19 cellular contexts compared by ENCODE assay signal in the genomic region with DNA sequence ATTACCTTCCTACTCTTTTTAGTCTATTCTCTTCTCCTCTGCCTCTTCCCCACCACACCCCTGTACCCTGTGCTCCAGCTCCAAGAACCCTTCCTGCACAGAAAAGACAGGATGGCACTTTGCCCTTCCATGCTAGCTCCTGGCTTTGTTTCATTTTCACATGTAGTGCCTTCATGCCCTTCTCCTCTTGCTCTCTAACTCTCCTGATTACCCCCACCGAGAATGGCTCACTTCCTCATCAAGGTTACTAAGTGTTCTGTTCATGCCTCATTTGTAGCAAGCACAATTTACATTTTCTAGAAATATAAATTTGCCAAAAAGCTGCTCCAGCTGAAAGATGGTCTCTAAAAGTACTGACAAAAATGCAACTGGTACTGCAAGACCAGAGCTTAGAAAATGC.
DNase-seq lines count a peak whose midpoint lies in the region; ATAC-seq, FAIRE-seq and TF ChIP-seq lines count a peak whose summit lies in the region.
"Had no signal": no experiment of that assay in that cellular context is flagged by ENCODE, and none has a peak within 500 bp of the region (broad histone marks: within the 10 kb centered on the region; RNA-seq: fewer than 3 reads in every experiment).

No MANE protein-coding gene starts in this region.

- BruUV-seq in GM12878 (replicated peaks; lab: Mats Ljungman, UMichigan) = no TSS peak

- no peak for TF ChIP-seq EP300 in GM12878 (IDR thresholded peaks at IDR 0.05; ENCODE audit: borderline replicate concordance in 1 of 2, control insufficient read depth in 1 of 2, low read depth in 2 of 2, low read length in 2 of 2)

- H3K36me3 ChIP-seq in GM12878 (ENCODE audit: control insufficient read depth in 2 of 2, insufficient read depth in 2 of 2, low read length in 1 of 2) = no peaks in the 10 kb centered on the region
- H3K36me3 ChIP-seq: heart right ventricle had no signal

- H2AFZ ChIP-seq in GM12878 (ENCODE audit: control insufficient read depth, low read depth, low read length) = no peak overlapping the region

- no peak for TF ChIP-seq RAD21 in GM12878 (IDR thresholded peaks at IDR 0.05; ENCODE audit: insufficient read depth, low read depth, low read length)

- no peak for TF ChIP-seq CTCF in GM12878 (IDR thresholded peaks at IDR 0.05 in 2 of 3, conservative IDR thresholded peaks at IDR 0.05 in 1 of 3; ENCODE audit: control insufficient read depth in 2 of 3, extremely low read depth in 1 of 3, insufficient read depth in 1 of 3, low read depth in 3 of 3, low read length in 3 of 3)

- WGBS in GM12878 (ENCODE audit: insufficient coverage, insufficient replicate concordance, low lambda C conversion rate, missing lambda C conversion rate) = 0% methylated on average over 1 of the region's 1 CpG

- H3K9me3 Mint-ChIP-seq in activated CD4-positive, alpha-beta T cell treated with anti-CD3 and anti-CD28 coated beads for 36 hours (ENCODE audit: low read depth) = no peaks in the 10 kb centered on the region

- H3K36me3 Mint-ChIP-seq in activated CD4-positive, alpha-beta T cell treated with anti-CD3 and anti-CD28 coated beads for 36 hours (ENCODE audit: low read depth) = no peaks in the 10 kb centered on the region

- DNase-seq in GM12878 (ENCODE audit: low read depth, low spot score) (peak; percentile 27), glomerular visceral epithelial cell (ENCODE audit: extremely low spot score) (no peak)
- DNase-seq in activated CD4-positive, alpha-beta T cell treated with anti-CD3 and anti-CD28 coated beads for 1 hour = no peak
- no peak for DNase-seq in activated CD4-positive, alpha-beta T cell treated with anti-CD3 and anti-CD28 coated beads for 36 hours
- DNase-seq in NK-92 treated with Interleukin-12 subunit alpha and Interleukin-12 subunit beta, amount 100 ng/mL, for 24 hours (lab: John Stamatoyannopoulos, UW) = no peak
- DNase-seq: activated T-cell treated with anti-CD3 and anti-CD28 coated beads for 4 hours; DMS79 treated with DMSO at 0.1 percent for 48 hours; heart right ventricle; KG1; left cardiac atrium; naive thymus-derived CD4-positive, alpha-beta T cell; NCI-H2081 treated with DMSO at 0.1 percent for 48 hours; right cardiac atrium; stimulated activated CD4-positive, alpha-beta T cell treated with anti-CD3 and anti-CD28 coated beads, Interleukin-4, amount 100 ng/mL, for 4 hours; stimulated activated naive CD4-positive, alpha-beta T cell treated with Interleukin-2 at 50 U/mL for 16 hours had no signal

- POLR2A ChIA-PET in GM12878 (lab: Charles Lee) = no interaction called here
- POLR2A ChIA-PET in activated CD4-positive, alpha-beta T cell treated with anti-CD3 and anti-CD28 coated beads for 36 hours (lab: Charles Lee) = no interaction called here

- H4K20me1 ChIP-seq in GM12878 (ENCODE audit: control insufficient read depth, insufficient read depth) = no peaks in the 10 kb centered on the region

- no peak overlapping the region for H3K4me2 ChIP-seq in GM12878 (ENCODE audit: control insufficient read depth, insufficient read depth)

- in situ Hi-C loops in GM12878 (cut with MboI) = no loop called here

- RAD21 ChIA-PET in GM12878 (lab: Charles Lee; ENCODE audit: unreplicated experiment) = no interaction called here

- no peak overlapping the region for H3K4me3 Mint-ChIP-seq in activated CD4-positive, alpha-beta T cell treated with anti-CD3 and anti-CD28 coated beads for 36 hours
- H3K4me3 Mint-ChIP-seq: naive thymus-derived CD4-positive, alpha-beta T cell had no signal

- no peak overlapping the region for H3K27ac ChIP-seq in GM12878 (ENCODE audit: control insufficient read depth, insufficient read depth)
- H3K27ac ChIP-seq: heart right ventricle had no signal

- no peak overlapping the region for H3K4me3 ChIP-seq in GM12878
- H3K4me3 ChIP-seq: heart right ventricle had no signal

- no peaks in the 10 kb centered on the region for H3K27me3 Mint-ChIP-seq in activated CD4-positive, alpha-beta T cell treated with anti-CD3 and anti-CD28 coated beads for 36 hours
- H3K27me3 Mint-ChIP-seq: naive thymus-derived CD4-positive, alpha-beta T cell had no signal

- TF ChIP-seq POLR2A in GM18505 (IDR thresholded peaks at IDR 0.05; ENCODE audit: borderline replicate concordance, extremely low read depth, insufficient read depth, insufficient read length) (no peak), GM12878 (IDR thresholded peaks at IDR 0.05; ENCODE audit: low read depth, low read length) (no peak)

- H3K4me1 Mint-ChIP-seq in activated CD4-positive, alpha-beta T cell treated with anti-CD3 and anti-CD28 coated beads for 36 hours = no peaks in the 10 kb centered on the region

- ATAC-seq in GM18505 (IDR thresholded peaks at IDR 0.05; ENCODE audit: unreplicated experiment) (peak; percentile 73), GM21390 (IDR thresholded peaks at IDR 0.05; ENCODE audit: unreplicated experiment) (peak; percentile 96), HG03159 (IDR thresholded peaks at IDR 0.05; ENCODE audit: unreplicated experiment) (peak; percentile 96), GM12878 (peak; percentile 89)
- ATAC-seq in activated CD4-positive, alpha-beta T cell treated with anti-CD3 and anti-CD28 coated beads for 36 hours = no peak
- ATAC-seq: activated CD4-positive, CD25-positive, alpha-beta regulatory T cell treated with anti-CD3 and anti-CD28 coated beads, Interleukin-2, amount 50 U/mL, for 24 hours; heart right ventricle; left cardiac atrium; naive thymus-derived CD4-positive, alpha-beta T cell; right cardiac atrium had no signal

- H3K79me2 ChIP-seq in GM12878 (ENCODE audit: control insufficient read depth, insufficient read depth, low read length) = no peaks in the 10 kb centered on the region

- no peak for FAIRE-seq in GM12878 (lab: Jason Lieb, UNC)

- CTCF ChIA-PET in GM12878 (lab: Yijun Ruan, JAX) = no interaction called here
- CTCF ChIA-PET in activated CD4-positive, alpha-beta T cell treated with anti-CD3 and anti-CD28 coated beads for 36 hours (lab: Charles Lee) = no interaction called here

- SMC1A ChIA-PET in GM12878 (lab: Charles Lee; ENCODE audit: uncharacterized antibody, unreplicated experiment) = no interaction called here

- no peaks in the 10 kb centered on the region for H3K9me3 ChIP-seq in GM12878 (replicated peaks; ENCODE audit: control insufficient read depth, insufficient read depth, low read length)

- H3K4me1 ChIP-seq in GM12878 (ENCODE audit: control insufficient read depth, insufficient read depth, low read length) = no peaks in the 10 kb centered on the region

- H3K27ac Mint-ChIP-seq in activated CD4-positive, alpha-beta T cell treated with anti-CD3 and anti-CD28 coated beads for 36 hours = no peak overlapping the region
- H3K27ac Mint-ChIP-seq: naive thymus-derived CD4-positive, alpha-beta T cell had no signal

- H3K27me3 ChIP-seq in GM12878 (replicated peaks in 1 of 2; ENCODE audit: control insufficient read depth in 2 of 2, insufficient read depth in 2 of 2, low read length in 1 of 2) = no peaks in the 10 kb centered on the region
- H3K27me3 ChIP-seq: heart right ventricle had no signal

- intact Hi-C loops in GM12878 (cut with micrococcal nuclease; ENCODE audit: unreplicated experiment) = no loop called here
- intact Hi-C loops in activated CD4-positive, alpha-beta T cell treated with anti-CD3 and anti-CD28 coated beads for 36 hours (cut with DNase I, micrococcal nuclease) = no loop called here

- no peak overlapping the region for H3K9ac ChIP-seq in GM12878 (ENCODE audit: control insufficient read depth, insufficient read depth, low read length)

TF ChIP-seq in GM12878, 131 proteins besides CTCF, POLR2A, EP300 and RAD21:
- no peak for TF ChIP-seq CHD2 (IDR thresholded peaks at IDR 0.05; ENCODE audit: borderline replicate concordance, low read depth, low read length)
- TF ChIP-seq MYB (IDR thresholded peaks at IDR 0.05; ENCODE audit: borderline replicate concordance, low read depth, low read length) = no peak
- no peak for TF ChIP-seq RELA (IDR thresholded peaks at IDR 0.05; ENCODE audit: borderline replicate concordance, partially characterized antibody)
- TF ChIP-seq, protein P1, sequence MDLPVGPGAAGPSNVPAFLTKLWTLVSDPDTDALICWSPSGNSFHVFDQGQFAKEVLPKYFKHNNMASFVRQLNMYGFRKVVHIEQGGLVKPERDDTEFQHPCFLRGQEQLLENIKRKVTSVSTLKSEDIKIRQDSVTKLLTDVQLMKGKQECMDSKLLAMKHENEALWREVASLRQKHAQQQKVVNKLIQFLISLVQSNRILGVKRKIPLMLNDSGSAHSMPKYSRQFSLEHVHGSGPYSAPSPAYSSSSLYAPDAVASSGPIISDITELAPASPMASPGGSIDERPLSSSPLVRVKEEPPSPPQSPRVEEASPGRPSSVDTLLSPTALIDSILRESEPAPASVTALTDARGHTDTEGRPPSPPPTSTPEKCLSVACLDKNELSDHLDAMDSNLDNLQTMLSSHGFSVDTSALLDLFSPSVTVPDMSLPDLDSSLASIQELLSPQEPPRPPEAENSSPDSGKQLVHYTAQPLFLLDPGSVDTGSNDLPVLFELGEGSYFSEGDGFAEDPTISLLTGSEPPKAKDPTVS (IDR thresholded peaks at IDR 0.05; ENCODE audit: low read depth, low read length) = no peak
- peak; percentile 42; the same call in 1 of the 2 replicates for TF ChIP-seq IRF4 (IDR thresholded peaks at IDR 0.05; ENCODE audit: low read depth, low read length)
- TF ChIP-seq STAT3 (IDR thresholded peaks at IDR 0.05; ENCODE audit: low read depth, low read length) = no peak
- no peak for TF ChIP-seq MYC (IDR thresholded peaks at IDR 0.05; ENCODE audit: insufficient read depth, insufficient read length, insufficient replicate concordance, low read length, severe bottlenecking)
- TF ChIP-seq ZNF384 (IDR thresholded peaks at IDR 0.05; ENCODE audit: borderline replicate concordance, low read depth, low read length) = no peak
- TF ChIP-seq NRF1 (conservative IDR thresholded peaks at IDR 0.05; ENCODE audit: low read depth, low read length) = no peak
- TF ChIP-seq GABPA (IDR thresholded peaks at IDR 0.05; ENCODE audit: low read depth) = no peak
- TF ChIP-seq ZNF622 (IDR thresholded peaks at IDR 0.05) = no peak
- TF ChIP-seq SPI1 (IDR thresholded peaks at IDR 0.05; ENCODE audit: borderline replicate concordance, insufficient read depth, low read depth, low read length) = peak; percentile 85
TF ChIP-seq in GM12878: peak in this region for 2.
